ENCODE assay signal across 16 cellular contexts in the genomic region with DNA sequence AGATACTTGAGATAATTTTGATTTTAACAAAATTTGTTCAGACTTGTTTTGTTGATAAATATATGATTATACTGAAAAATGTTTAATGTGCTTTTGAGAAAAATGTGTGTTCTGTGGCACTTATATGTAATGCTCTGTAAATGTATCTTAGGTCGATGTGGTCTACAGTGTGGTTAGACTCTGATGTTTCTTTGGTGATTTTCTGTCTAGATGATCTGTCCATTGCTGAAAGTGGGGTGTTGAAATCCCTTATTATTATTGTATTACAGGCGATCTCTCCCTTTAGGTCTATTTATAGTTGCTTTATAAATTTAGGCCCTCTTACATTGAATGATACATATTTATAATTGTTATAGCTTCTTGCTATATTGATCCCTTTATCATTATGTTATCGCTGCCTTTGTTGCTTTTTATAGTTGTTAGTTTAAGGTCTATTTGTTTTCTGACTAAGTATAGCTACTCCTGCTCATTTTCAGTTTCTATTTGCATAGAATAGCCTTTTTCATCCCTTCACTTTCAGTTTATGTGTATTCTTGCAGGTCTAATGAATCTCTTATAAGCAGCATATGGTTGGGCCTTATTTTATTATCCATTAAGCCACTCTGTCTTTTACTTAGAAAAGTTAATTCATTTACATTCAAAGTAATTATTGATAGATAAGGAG.
A peak's percentile ranks its signal among the peaks of the same experiment; 100 is the strongest.
DNase-seq lines count a peak whose midpoint lies in the region; ATAC-seq, FAIRE-seq and TF ChIP-seq lines count a peak whose summit lies in the region.
"Had no signal": no experiment of that assay in that cellular context is flagged by ENCODE, and none has a peak within 500 bp of the region (broad histone marks: within the 10 kb centered on the region; RNA-seq: fewer than 3 reads in every experiment).

No MANE protein-coding gene starts in this region.

- peak overlapping the region; percentile 40; the same call in 1 of the 2 replicates for H3K4me2 ChIP-seq in GM12878 (ENCODE audit: control insufficient read depth, insufficient read depth)
- H3K4me2 ChIP-seq: GM23338 had no signal

- peak; percentile 84 for FAIRE-seq in GM12878 (lab: Jason Lieb, UNC)

- H3K36me3 ChIP-seq in GM12878 (ENCODE audit: control insufficient read depth in 2 of 2, insufficient read depth in 2 of 2, low read length in 1 of 2): no peaks in the 10 kb centered on the region
- H3K36me3 ChIP-seq in spleen: no peaks in the 10 kb centered on the region
- H3K36me3 ChIP-seq: sigmoid colon had no signal

- 0% methylated on average over 3 of the region's 3 CpGs for WGBS in GM12878 (ENCODE audit: insufficient coverage, insufficient replicate concordance, low lambda C conversion rate, missing lambda C conversion rate)
- WGBS in spleen, 5 donors: 69 to 89% (median 79%) methylated on average over 3 of the region's 3 CpGs

- peak; percentile 40 for DNase-seq in GM12878 (ENCODE audit: low read depth, low spot score)
- DNase-seq in DMS 273 treated with DMSO at 0.1 percent for 48 hours (lab: John Stamatoyannopoulos, UW): no peak
- DNase-seq in NCI-H2171 (lab: John Stamatoyannopoulos, UW): no peak
- no peak for DNase-seq in coronary artery (ENCODE audit: low spot score)
- no peak for DNase-seq in spleen
- DNase-seq: caudate nucleus, DMS153, immature natural killer cell, Karpas-422, NCI-H2171 treated with DMSO at 0.1 percent for 48 hours, sigmoid colon had no signal

- CTCF ChIA-PET in GM12878 (lab: Yijun Ruan, JAX): interaction anchor here (1.3 kb wide), 1 partner anchor 19 kb away, joined by 5 read pairs; no protein-coding TSS in a partner anchor

- in situ Hi-C loops in GM12878 (cut with MboI): no loop called here

- peak; percentile 97 for ATAC-seq in GM19023 (IDR thresholded peaks at IDR 0.05; ENCODE audit: unreplicated experiment)
- ATAC-seq in GM21717 (IDR thresholded peaks at IDR 0.05; ENCODE audit: unreplicated experiment): peak; percentile 99
- ATAC-seq in HG03097 (IDR thresholded peaks at IDR 0.05; ENCODE audit: low FRiP score, unreplicated experiment): peak; percentile 98
- ATAC-seq in GM12878: peak; percentile 98
- ATAC-seq: GM23338 had no signal

- SMC1A ChIA-PET in GM12878 (lab: Charles Lee; ENCODE audit: uncharacterized antibody, unreplicated experiment): interaction anchor here (1.0 to 1.1 kb wide), 6 partner anchors 10 to 70 kb away, joined by 3 to 5 read pairs (median 4); no protein-coding TSS in a partner anchor

- BruUV-seq in GM12878 (replicated peaks; lab: Mats Ljungman, UMichigan): no TSS peak

- peaks cover 5% of the 10 kb centered on the region; the same call in 1 of the 2 replicates for H3K4me1 ChIP-seq in GM12878 (ENCODE audit: control insufficient read depth, insufficient read depth, low read length)
- no peaks in the 10 kb centered on the region for H3K4me1 ChIP-seq in spleen
- H3K4me1 ChIP-seq: sigmoid colon had no signal

- TF ChIP-seq EP300 in GM12878 (IDR thresholded peaks at IDR 0.05; ENCODE audit: borderline replicate concordance in 1 of 2, control insufficient read depth in 1 of 2, low read depth in 2 of 2, low read length in 2 of 2): no peak

- TF ChIP-seq RAD21 in GM12878 (IDR thresholded peaks at IDR 0.05; ENCODE audit: insufficient read depth, low read depth, low read length): no peak

- no peaks in the 10 kb centered on the region for H3K79me2 ChIP-seq in GM12878 (ENCODE audit: control insufficient read depth, insufficient read depth, low read length)

- POLR2A ChIA-PET in GM12878 (lab: Charles Lee): no interaction called here

- RAD21 ChIA-PET in GM12878 (lab: Charles Lee; ENCODE audit: unreplicated experiment): interaction anchor here (1.0 to 2.1 kb wide), 4 partner anchors 10 to 70 kb away, joined by 4 to 6 read pairs (median 4); no protein-coding TSS in a partner anchor

- peak overlapping the region; percentile 69 for H2AFZ ChIP-seq in GM12878 (ENCODE audit: control insufficient read depth, low read depth, low read length)
- H2AFZ ChIP-seq: GM23338 had no signal

- intact Hi-C loops in GM12878 (cut with micrococcal nuclease; ENCODE audit: unreplicated experiment) (loop anchor here (5.0 to 10.0 kb wide), 3 partner anchors 56 to 862 kb away; a partner anchor contains a TSS), spleen (cut with DNase I; ENCODE audit: low total_unique reads) (no loop called here)

- H3K27me3 ChIP-seq in GM12878 (replicated peaks in 1 of 2; ENCODE audit: control insufficient read depth in 2 of 2, insufficient read depth in 2 of 2, low read length in 1 of 2) (no peaks in the 10 kb centered on the region), spleen (replicated peaks in 1 of 7) (no peaks in the 10 kb centered on the region)
- H3K27me3 ChIP-seq: sigmoid colon had no signal

- no peak for TF ChIP-seq POLR2A in GM12878 (IDR thresholded peaks at IDR 0.05; ENCODE audit: low read depth, low read length)
- TF ChIP-seq POLR2A in spleen (IDR thresholded peaks at IDR 0.05): no peak

- H4K20me1 ChIP-seq in GM12878 (ENCODE audit: control insufficient read depth, insufficient read depth): no peaks in the 10 kb centered on the region

- H3K9ac ChIP-seq in GM12878 (ENCODE audit: control insufficient read depth, insufficient read depth, low read length): no peak overlapping the region

- H3K4me3 ChIP-seq in GM12878: peak overlapping the region; percentile 36; the same call in 1 of the 2 replicates
- H3K4me3 ChIP-seq in coronary artery: no peak overlapping the region
- H3K4me3 ChIP-seq in spleen: no peak overlapping the region
- H3K4me3 ChIP-seq: GM23338, sigmoid colon had no signal

- H3K9me3 ChIP-seq in GM12878 (replicated peaks; ENCODE audit: control insufficient read depth, insufficient read depth, low read length): no peaks in the 10 kb centered on the region; the same call in 1 of the 3 replicates
- H3K9me3 ChIP-seq in spleen: peaks cover 0 to 24% (median 15%) of the 10 kb centered on the region in 8 donors

- H3K27ac ChIP-seq in GM12878 (ENCODE audit: control insufficient read depth, insufficient read depth) (0 out of 2 replicates have a peak overlapping the region, but pooled peaks have one; percentile 43), coronary artery (no peak overlapping the region), spleen (peak overlapping the region in 1 of 8 donors; percentile 2)
- H3K27ac ChIP-seq: sigmoid colon, VCaP had no signal

- TF ChIP-seq CTCF in GM12878 (IDR thresholded peaks at IDR 0.05 in 2 of 3, conservative IDR thresholded peaks at IDR 0.05 in 1 of 3; ENCODE audit: control insufficient read depth in 2 of 3, extremely low read depth in 1 of 3, insufficient read depth in 1 of 3, low read depth in 3 of 3, low read length in 3 of 3) (no peak), coronary artery (IDR thresholded peaks at IDR 0.05) (no peak), spleen (IDR thresholded peaks at IDR 0.05 in 8 of 11, conservative IDR thresholded peaks at IDR 0.05 in 3 of 11) (no peak)

TF ChIP-seq in GM12878, 131 proteins besides CTCF, POLR2A, EP300 and RAD21 (continues in another document):
- TF ChIP-seq, protein P1, sequence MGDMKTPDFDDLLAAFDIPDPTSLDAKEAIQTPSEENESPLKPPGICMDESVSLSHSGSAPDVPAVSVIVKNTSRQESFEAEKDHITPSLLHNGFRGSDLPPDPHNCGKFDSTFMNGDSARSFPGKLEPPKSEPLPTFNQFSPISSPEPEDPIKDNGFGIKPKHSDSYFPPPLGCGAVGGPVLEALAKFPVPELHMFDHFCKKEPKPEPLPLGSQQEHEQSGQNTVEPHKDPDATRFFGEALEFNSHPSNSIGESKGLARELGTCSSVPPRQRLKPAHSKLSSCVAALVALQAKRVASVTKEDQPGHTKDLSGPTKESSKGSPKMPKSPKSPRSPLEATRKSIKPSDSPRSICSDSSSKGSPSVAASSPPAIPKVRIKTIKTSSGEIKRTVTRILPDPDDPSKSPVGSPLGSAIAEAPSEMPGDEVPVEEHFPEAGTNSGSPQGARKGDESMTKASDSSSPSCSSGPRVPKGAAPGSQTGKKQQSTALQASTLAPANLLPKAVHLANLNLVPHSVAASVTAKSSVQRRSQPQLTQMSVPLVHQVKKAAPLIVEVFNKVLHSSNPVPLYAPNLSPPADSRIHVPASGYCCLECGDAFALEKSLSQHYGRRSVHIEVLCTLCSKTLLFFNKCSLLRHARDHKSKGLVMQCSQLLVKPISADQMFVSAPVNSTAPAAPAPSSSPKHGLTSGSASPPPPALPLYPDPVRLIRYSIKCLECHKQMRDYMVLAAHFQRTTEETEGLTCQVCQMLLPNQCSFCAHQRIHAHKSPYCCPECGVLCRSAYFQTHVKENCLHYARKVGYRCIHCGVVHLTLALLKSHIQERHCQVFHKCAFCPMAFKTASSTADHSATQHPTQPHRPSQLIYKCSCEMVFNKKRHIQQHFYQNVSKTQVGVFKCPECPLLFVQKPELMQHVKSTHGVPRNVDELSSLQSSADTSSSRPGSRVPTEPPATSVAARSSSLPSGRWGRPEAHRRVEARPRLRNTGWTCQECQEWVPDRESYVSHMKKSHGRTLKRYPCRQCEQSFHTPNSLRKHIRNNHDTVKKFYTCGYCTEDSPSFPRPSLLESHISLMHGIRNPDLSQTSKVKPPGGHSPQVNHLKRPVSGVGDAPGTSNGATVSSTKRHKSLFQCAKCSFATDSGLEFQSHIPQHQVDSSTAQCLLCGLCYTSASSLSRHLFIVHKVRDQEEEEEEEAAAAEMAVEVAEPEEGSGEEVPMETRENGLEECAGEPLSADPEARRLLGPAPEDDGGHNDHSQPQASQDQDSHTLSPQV (IDR thresholded peaks at IDR 0.05): no peak
- TF ChIP-seq TCF7 (IDR thresholded peaks at IDR 0.05; ENCODE audit: borderline replicate concordance): no peak
- TF ChIP-seq PAX8 (IDR thresholded peaks at IDR 0.05): no peak
- no peak for TF ChIP-seq SRF (IDR thresholded peaks at IDR 0.05; ENCODE audit: low read depth in 2 of 2, low read length in 2 of 2)
- no peak for TF ChIP-seq LARP7 (IDR thresholded peaks at IDR 0.05)
- TF ChIP-seq MYB (IDR thresholded peaks at IDR 0.05; ENCODE audit: borderline replicate concordance, low read depth, low read length): no peak
- no peak for TF ChIP-seq ETV6 (conservative IDR thresholded peaks at IDR 0.05 in 1 of 2, IDR thresholded peaks at IDR 0.05 in 1 of 2; ENCODE audit: borderline replicate concordance in 1 of 2, low read depth in 1 of 2)
- TF ChIP-seq NFIC (IDR thresholded peaks at IDR 0.05; ENCODE audit: low read depth, low read length): peak; percentile 47; the same call in 1 of the 2 replicates
- TF ChIP-seq CHD4 (IDR thresholded peaks at IDR 0.05): no peak
- no peak for TF ChIP-seq HCFC1 (IDR thresholded peaks at IDR 0.05; ENCODE audit: low read length)
- TF ChIP-seq EED (IDR thresholded peaks at IDR 0.05; ENCODE audit: low read depth): no peak
- no peak for TF ChIP-seq POLR2AphosphoS2 (IDR thresholded peaks at IDR 0.05; ENCODE audit: low read depth, low read length)
- TF ChIP-seq, protein P2, sequence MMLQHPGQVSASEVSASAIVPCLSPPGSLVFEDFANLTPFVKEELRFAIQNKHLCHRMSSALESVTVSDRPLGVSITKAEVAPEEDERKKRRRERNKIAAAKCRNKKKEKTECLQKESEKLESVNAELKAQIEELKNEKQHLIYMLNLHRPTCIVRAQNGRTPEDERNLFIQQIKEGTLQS (IDR thresholded peaks at IDR 0.05; ENCODE audit: borderline replicate concordance, extremely low read depth, low read depth, low read length): no peak
- TF ChIP-seq BRCA1 (IDR thresholded peaks at IDR 0.05; ENCODE audit: low read depth, low read length): no peak
